ENCODE assay signal across 9 cellular contexts in genomic region chr19:54415208-54415900, GRCh38. TPM values are rescaled to one million over a fixed set of nuclear protein-coding genes. Genes with fewer than 3 reads are reported as not detected.
DNase-seq lines count a peak whose midpoint lies in the region; ATAC-seq and TF ChIP-seq lines count a peak whose summit lies in the region.
"Had no signal": no experiment of that assay in that cellular context is flagged by ENCODE, and none has a peak within 500 bp of the region (broad histone marks: within the 10 kb centered on the region; RNA-seq: fewer than 3 reads in every experiment).

TSS of gene TTYH1 (plus strand) at chr19:54415464. CDS start at chr19:54415553, 89 bp downstream.

- H3K4me3 Mint-ChIP-seq in brain: peak within 1 kb of the TSS; percentile 83 to 91 (median 89)
- peak within 1 kb of the TSS in 4 of 10 donors; percentile 26 to 71 (median 42) for H3K4me3 Mint-ChIP-seq in naive thymus-derived CD4-positive, alpha-beta T cell

- H3K4me2 ChIP-seq in mesendoderm (ENCODE audit: low read length): no peak within 1 kb of the TSS

- H3K9ac ChIP-seq in mesendoderm (ENCODE audit: low read length): no peak within 1 kb of the TSS

- no peak within 1 kb of the TSS for H2BK5ac ChIP-seq in mesendoderm (ENCODE audit: low read length)

- no peak within 1 kb of the TSS for H4K5ac ChIP-seq in mesendoderm (ENCODE audit: low read length)

- H3K4me3 ChIP-seq in heart right ventricle: peak within 1 kb of the TSS; percentile 8 to 44 (median 24)
- no peak within 1 kb of the TSS for H3K4me3 ChIP-seq in naive thymus-derived CD4-positive, alpha-beta T cell (ENCODE audit: low read length)
- H3K4me3 ChIP-seq in mesendoderm (ENCODE audit: low read length): no peak within 1 kb of the TSS
- H3K4me3 ChIP-seq in ovary: no peak within 1 kb of the TSS

- no peak for TF ChIP-seq EP300 in ovary (IDR thresholded peaks at IDR 0.05)

- peaks cover 0 to 9% (median 6%) of the 10 kb centered on the region in 5 experiments for H3K9me3 Mint-ChIP-seq in brain
- H3K9me3 Mint-ChIP-seq in naive thymus-derived CD4-positive, alpha-beta T cell: peaks cover 0 to 10% (median 3%) of the 10 kb centered on the region in 11 donors

- H3K4me1 ChIP-seq in heart right ventricle (peaks cover under 1 to 33% (median 13%) of the 10 kb centered on the region in 9 donors), mesendoderm (ENCODE audit: control insufficient read depth, low read depth, low read length) (no peaks in the 10 kb centered on the region), ovary (ENCODE audit: insufficient read depth) (no peaks in the 10 kb centered on the region)
- H3K4me1 ChIP-seq in naive thymus-derived CD4-positive, alpha-beta T cell (ENCODE audit: control insufficient read depth in 2 of 2, insufficient read depth in 2 of 2, low read length in 2 of 2): peaks cover 0 to 11% of the 10 kb centered on the region in 2 donors

- peak within 1 kb of the TSS in 4 of 10 donors; percentile 22 to 63 (median 31) for H3K27ac ChIP-seq in heart right ventricle
- H3K27ac ChIP-seq in naive thymus-derived CD4-positive, alpha-beta T cell (ENCODE audit: low read depth, low read length): no peak within 1 kb of the TSS
- no peak within 1 kb of the TSS for H3K27ac ChIP-seq in mesendoderm (ENCODE audit: low read depth, low read length)
- H3K27ac ChIP-seq in ovary: no peak within 1 kb of the TSS

- H3K23ac ChIP-seq in mesendoderm (ENCODE audit: low read length): no peak within 1 kb of the TSS

- H4K8ac ChIP-seq in mesendoderm (ENCODE audit: low read depth, low read length): no peak within 1 kb of the TSS

- no peaks in the 10 kb centered on the region for H3K36me3 ChIP-seq in heart right ventricle
- no peaks in the 10 kb centered on the region for H3K36me3 ChIP-seq in naive thymus-derived CD4-positive, alpha-beta T cell (ENCODE audit: control insufficient read depth in 2 of 3, insufficient read depth in 3 of 3, low read length in 3 of 3)
- H3K36me3 ChIP-seq in mesendoderm (ENCODE audit: control insufficient read depth, insufficient read depth, low read length): no peaks in the 10 kb centered on the region
- no peaks in the 10 kb centered on the region for H3K36me3 ChIP-seq in ovary

- H3K9me3 ChIP-seq in heart right ventricle (no peaks in the 10 kb centered on the region), ovary (no peaks in the 10 kb centered on the region)
- H3K9me3 ChIP-seq in naive thymus-derived CD4-positive, alpha-beta T cell (ENCODE audit: control insufficient read depth in 2 of 3, low read length in 3 of 3): no peaks in the 10 kb centered on the region

- H3K36me3 Mint-ChIP-seq in brain: peaks cover 9% of the 10 kb centered on the region
- peaks cover 0 to 13% (median 3%) of the 10 kb centered on the region in 5 donors for H3K36me3 Mint-ChIP-seq in naive thymus-derived CD4-positive, alpha-beta T cell

- H3K18ac ChIP-seq in mesendoderm (ENCODE audit: low read length): no peak within 1 kb of the TSS

- H3K79me1 ChIP-seq in mesendoderm (ENCODE audit: low read length): no peaks in the 10 kb centered on the region

- CTCF ChIA-PET in naive thymus-derived CD4-positive, alpha-beta T cell (lab: Charles Lee): no interaction called here

- no peak within 1 kb of the TSS for H2BK120ac ChIP-seq in mesendoderm (ENCODE audit: low read depth, low read length)

- peaks cover 33% of the 10 kb centered on the region for H3K4me1 Mint-ChIP-seq in brain
- peaks cover 14 to 22% (median 20%) of the 10 kb centered on the region in 7 donors for H3K4me1 Mint-ChIP-seq in naive thymus-derived CD4-positive, alpha-beta T cell

- intact Hi-C loops in heart right ventricle (cut with DNase I): no loop called here
- intact Hi-C loops in left cardiac atrium (cut with DNase I): no loop called here
- intact Hi-C loops in naive thymus-derived CD4-positive, alpha-beta T cell (cut with micrococcal nuclease): no loop called here
- intact Hi-C loops in ovary (cut with DNase I): no loop called here

- peaks cover 15% of the 10 kb centered on the region for H3K27me3 Mint-ChIP-seq in brain
- H3K27me3 Mint-ChIP-seq in naive thymus-derived CD4-positive, alpha-beta T cell: peaks cover 39 to 52% (median 43%) of the 10 kb centered on the region in 5 donors

- no peaks in the 10 kb centered on the region for H3K79me2 ChIP-seq in mesendoderm (ENCODE audit: control insufficient read depth, insufficient read depth, low read length)

- no peak within 1 kb of the TSS for H2AK5ac ChIP-seq in mesendoderm (ENCODE audit: low read length)

- TF ChIP-seq POLR2A in ovary (IDR thresholded peaks at IDR 0.05): no peak

- H2BK15ac ChIP-seq in mesendoderm (replicated peaks; ENCODE audit: low read depth): no peak within 1 kb of the TSS

- H3K27me3 ChIP-seq in heart right ventricle: peaks cover 22 to 81% (median 70%) of the 10 kb centered on the region in 7 donors
- peaks cover 3 to 15% of the 10 kb centered on the region in 2 donors for H3K27me3 ChIP-seq in naive thymus-derived CD4-positive, alpha-beta T cell (ENCODE audit: control insufficient read depth in 2 of 2, insufficient read depth in 2 of 2, low read length in 2 of 2)
- peaks cover 16% of the 10 kb centered on the region for H3K27me3 ChIP-seq in mesendoderm (ENCODE audit: insufficient read depth, low read length, poor library complexity)
- H3K27me3 ChIP-seq in ovary: no peaks in the 10 kb centered on the region

- no peak within 1 kb of the TSS for H3K56ac ChIP-seq in mesendoderm (ENCODE audit: low read length)

- no peak within 1 kb of the TSS for H3K4ac ChIP-seq in mesendoderm (ENCODE audit: low read depth, low read length)

- ATAC-seq in heart right ventricle (no peak), left cardiac atrium (no peak), GM18519 (IDR thresholded peaks at IDR 0.05; ENCODE audit: low FRiP score, unreplicated experiment) (no peak)
- ATAC-seq in naive thymus-derived CD4-positive, alpha-beta T cell: peak; percentile 72

- DNase-seq in heart right ventricle: no peak
- DNase-seq in left cardiac atrium: no peak
- peak in 5 of 9 donors; percentile 10 to 55 (median 29) for DNase-seq in naive thymus-derived CD4-positive, alpha-beta T cell
- no peak for DNase-seq in mesendoderm
- DNase-seq in ovary: no peak
- DNase-seq in NCI-H2107 treated with DMSO at 0.1 percent for 48 hours (lab: John Stamatoyannopoulos, UW; ENCODE audit: unreplicated experiment): no peak

- TF ChIP-seq CTCF in heart right ventricle (IDR thresholded peaks at IDR 0.05) (peak in 6 of 9 donors; percentile 15 to 55 (median 45)), brain (conservative IDR thresholded peaks at IDR 0.05) (peak; percentile 65 to 82), ovary (IDR thresholded peaks at IDR 0.05) (no peak)

- POLR2A ChIA-PET in naive thymus-derived CD4-positive, alpha-beta T cell (lab: Charles Lee): interaction anchor here (1.3 kb wide), 1 partner anchor 33 kb away, joined by 3 read pairs; the partner anchor contains the start of gene LENG8

- peak within 1 kb of the TSS; percentile 46 to 95 (median 94) for H3K27ac Mint-ChIP-seq in brain
- H3K27ac Mint-ChIP-seq in naive thymus-derived CD4-positive, alpha-beta T cell: no peak within 1 kb of the TSS

- WGBS in heart right ventricle, 2 donors: 3 to 4% methylated on average over 48 to 66 of the region's 68 CpGs
- no CpG with 5 or more reads among the region's 68 CpGs for WGBS in mesendoderm (ENCODE audit: extremely low coverage, insufficient coverage, low lambda C conversion rate)
- WGBS in ovary, 3 donors: 1 to 3% (median 2%) methylated on average over 45 to 68 of the region's 68 CpGs

RNA-seq across cellular contexts. Expression of gene TTYH1, which starts in this region (rescaled TPM):
- total RNA-seq in heart right ventricle: 1 to 10 TPM in 5 of 10 donors, under 1 TPM in 5; 0.37 to 4.3 (median 1.0) TPM
- 1 to 10 TPM; 1.8 to 3.1 TPM for polyA plus RNA-seq in heart right ventricle
- total RNA-seq in left cardiac atrium: 1 to 10 TPM; 1.9 to 3.0 TPM
- polyA plus RNA-seq in brain (ENCODE audit: insufficient read depth, low read depth, low replicate concordance): 211 TPM
- 1 to 10 TPM in 1 of 5 experiments, under 1 TPM in 1, not detected in 3; 0.10 to 1.8 TPM for total RNA-seq in naive thymus-derived CD4-positive, alpha-beta T cell
- polyA plus RNA-seq in naive thymus-derived CD4-positive, alpha-beta T cell: under 1 TPM; 0.23 to 0.40 TPM
- 3.2 TPM for polyA plus RNA-seq in mesendoderm (2013, experiment 1 of 2)
- polyA plus RNA-seq in mesendoderm (2013, experiment 2 of 2): 3.0 TPM
- total RNA-seq in ovary: 10 to 100 TPM in 1 of 7 donors, 1 to 10 TPM in 5, under 1 TPM in 1; 0.95 to 34.2 (median 7.5) TPM
- 1 to 10 TPM in 1 of 2 donors, under 1 TPM in 1; 0.25 to 1.3 TPM for polyA plus RNA-seq in ovary
- total RNA-seq: kidney epithelial cell had no signal

Comparison
In these comparisons a context has a peak if more than half of its experiments do, and no peak if none do; other contexts are left out.
1. RNA of gene TTYH1 (polyA plus RNA-seq): 211 TPM in brain (single experiment); 1.8 to 3.1 TPM in heart right ventricle, 0.25 to 1.3 TPM in ovary and 0.23 to 0.40 TPM in naive thymus-derived CD4-positive, alpha-beta T cell; every median in the first group is over 10 times any median in the second.
2. DNase-seq: peak in naive thymus-derived CD4-positive, alpha-beta T cell (5 of 9); none in heart right ventricle (0 of 2), left cardiac atrium (single experiment), mesendoderm (single experiment), ovary (0 of 5) and NCI-H2107 treated with DMSO at 0.1 percent for 48 hours (single experiment).
3. H3K4me3 ChIP-seq: peak in heart right ventricle (10 of 10); none in naive thymus-derived CD4-positive, alpha-beta T cell (single experiment), mesendoderm (single experiment) and ovary (single experiment).
4. CTCF ChIP-seq: peak in heart right ventricle (6 of 9) and brain (2 of 2); none in ovary (0 of 3).
5. H3K27ac Mint-ChIP-seq: peak in brain (5 of 5); none in naive thymus-derived CD4-positive, alpha-beta T cell (0 of 9).